Comparison of ENCODE assay signal across 12 cellular contexts in genomic region chr17:63844293-63844672, GRCh38. TPM values are rescaled to one million over a fixed set of nuclear protein-coding genes. Genes with fewer than 3 reads are reported as not detected.
DNase-seq lines count a peak whose midpoint lies in the region; ATAC-seq and TF ChIP-seq lines count a peak whose summit lies in the region.
"Had no signal": no experiment of that assay in that cellular context is flagged by ENCODE, and none has a peak within 500 bp of the region (broad histone marks: within the 10 kb centered on the region; RNA-seq: fewer than 3 reads in every experiment).

No MANE protein-coding gene starts in this region.

- peaks cover 9% of the 10 kb centered on the region; the same call in 1 of the 2 replicates for H4K20me1 ChIP-seq in Karpas-422 (ENCODE audit: insufficient read depth, low read depth, low read length)

- no peaks in the 10 kb centered on the region for H3K36me3 ChIP-seq in CD8-positive, alpha-beta T cell (ENCODE audit: insufficient read depth, low read length)
- H3K36me3 ChIP-seq in Karpas-422 (ENCODE audit: insufficient read depth, low read length) (no peaks in the 10 kb centered on the region), ascending aorta (no peaks in the 10 kb centered on the region)

- H3K27me3 Mint-ChIP-seq in CD8-positive, alpha-beta T cell (ENCODE audit: low read depth) = no peaks in the 10 kb centered on the region
- peaks cover 4% of the 10 kb centered on the region for H3K27me3 Mint-ChIP-seq in neural crest cell (ENCODE audit: low read depth)

- peaks cover 7% of the 10 kb centered on the region for H3K36me3 Mint-ChIP-seq in CD8-positive, alpha-beta T cell
- H3K36me3 Mint-ChIP-seq in neural crest cell (ENCODE audit: low read depth) = peaks cover 5% of the 10 kb centered on the region

- H3K79me2 ChIP-seq in Karpas-422 (ENCODE audit: low read length) = peaks cover 30% of the 10 kb centered on the region

- no peak for TF ChIP-seq CTCF in CD8-positive, alpha-beta T cell (IDR thresholded peaks at IDR 0.05)
- no peak for TF ChIP-seq CTCF in ascending aorta (IDR thresholded peaks at IDR 0.05)
- TF ChIP-seq CTCF in neural crest cell (conservative IDR thresholded peaks at IDR 0.05) = no peak

- H3K4me2 ChIP-seq in Karpas-422 (ENCODE audit: low read depth, low read length, poor library complexity, severe bottlenecking) = peak overlapping the region; percentile 57

- H3K27ac Mint-ChIP-seq in CD8-positive, alpha-beta T cell = peak overlapping the region; percentile 88
- no peak overlapping the region for H3K27ac Mint-ChIP-seq in neural crest cell (ENCODE audit: unreplicated experiment)

- H3K4me1 Mint-ChIP-seq in CD8-positive, alpha-beta T cell (ENCODE audit: low read depth) = peaks cover 35% of the 10 kb centered on the region
- H3K4me1 Mint-ChIP-seq in neural crest cell = peaks cover 37% of the 10 kb centered on the region

- POLR2A ChIA-PET in CD8-positive, alpha-beta T cell (lab: Charles Lee) = interaction anchor here (1.5 to 2.1 kb wide), 2 partner anchors 18 to 142 kb away, joined by 5 to 9 read pairs; partner anchors contain the start of genes FTSJ3 and PSMC5

- no peak for ATAC-seq in CD8-positive, alpha-beta T cell

- intact Hi-C loops in CD8-positive, alpha-beta T cell (cut with DNase I, micrococcal nuclease) = loop anchor here (5.0 to 10.0 kb wide), 2 partner anchors 181 to 222 kb away; partner anchors contain the start of genes ICAM2 (in 1 of the 2) and MAP3K3 (in 1 of the 2)
- intact Hi-C loops in ascending aorta (cut with DNase I) = no loop called here

- CTCF ChIA-PET in CD8-positive, alpha-beta T cell (lab: Charles Lee) = interaction anchor here (0.8 to 1.7 kb wide), 2 partner anchors 9 kb away, joined by 3 to 5 read pairs; no protein-coding TSS in a partner anchor

- H3K9ac ChIP-seq in Karpas-422 (ENCODE audit: low read length) = peak overlapping the region; percentile 81; the same call in 1 of the 2 replicates

- peak overlapping the region; percentile 46 for H3K4me3 Mint-ChIP-seq in CD8-positive, alpha-beta T cell
- peak overlapping the region; percentile 88 for H3K4me3 Mint-ChIP-seq in neural crest cell

- H3K27ac ChIP-seq in CD8-positive, alpha-beta T cell (ENCODE audit: low read depth, low read length) = no peak overlapping the region
- H3K27ac ChIP-seq in Karpas-422 (ENCODE audit: low read length) (no peak overlapping the region), ascending aorta (peak overlapping the region; percentile 89 to 97)

- DNase-seq in CD8-positive, alpha-beta T cell = no peak
- no peak for DNase-seq in Karpas-422
- DNase-seq in ascending aorta (ENCODE audit: low spot score in 2 of 2) = no peak
- DNase-seq in neural crest cell (ENCODE audit: low read depth, low spot score) = no peak
- DNase-seq in kidney tubule cell (ENCODE audit: low spot score) = no peak
- DNase-seq in stimulated activated CD4-positive, alpha-beta T cell treated with anti-CD3 and anti-CD28 coated beads, Interleukin-2, amount 100 ng/mL, for 24 hours = no peak
- no peak for DNase-seq in effector CD4-positive, alpha-beta T cell
- DNase-seq in NCI-H2196 treated with DMSO at 0.1 percent for 48 hours (lab: John Stamatoyannopoulos, UW; ENCODE audit: unreplicated experiment) = no peak
- DNase-seq: activated gamma-delta T cell, NCI-H1694 treated with DMSO at 0.1 percent for 48 hours had no signal

- no peak overlapping the region for H2AFZ ChIP-seq in Karpas-422 (ENCODE audit: low read length)

- no peaks in the 10 kb centered on the region for H3K9me3 Mint-ChIP-seq in CD8-positive, alpha-beta T cell
- peaks cover 7% of the 10 kb centered on the region for H3K9me3 Mint-ChIP-seq in neural crest cell

- peaks cover 39% of the 10 kb centered on the region for H3K4me1 ChIP-seq in CD8-positive, alpha-beta T cell (ENCODE audit: insufficient read depth, low read length)
- H3K4me1 ChIP-seq in Karpas-422 (ENCODE audit: low read length) (peaks cover 34% of the 10 kb centered on the region), ascending aorta (peaks cover 21 to 34% of the 10 kb centered on the region in 2 donors)

- no peak overlapping the region for H3K4me3 ChIP-seq in CD8-positive, alpha-beta T cell (ENCODE audit: low read depth, low read length)
- no peak overlapping the region for H3K4me3 ChIP-seq in Karpas-422 (ENCODE audit: low read length)
- no peak overlapping the region for H3K4me3 ChIP-seq in ascending aorta

- no peaks in the 10 kb centered on the region for H3K9me2 ChIP-seq in Karpas-422 (replicated peaks; ENCODE audit: insufficient read depth, low read length)

- no peaks in the 10 kb centered on the region for H3K9me3 ChIP-seq in CD8-positive, alpha-beta T cell (ENCODE audit: low read length)
- peaks cover 5% of the 10 kb centered on the region; the same call in 1 of the 2 replicates for H3K9me3 ChIP-seq in Karpas-422 (ENCODE audit: low read length)
- H3K9me3 ChIP-seq in ascending aorta = no peaks in the 10 kb centered on the region

- no peaks in the 10 kb centered on the region for H3K27me3 ChIP-seq in CD8-positive, alpha-beta T cell (ENCODE audit: insufficient read depth, low read length)
- H3K27me3 ChIP-seq in Karpas-422 (ENCODE audit: low read length) (no peaks in the 10 kb centered on the region), ascending aorta (no peaks in the 10 kb centered on the region)

RNA-seq across cellular contexts. Expression of gene SMARCD2, which starts 1.8 kb away (rescaled TPM):
- 100 to 1,000 TPM; 121 TPM for total RNA-seq in CD8-positive, alpha-beta T cell
- 103 and 143 TPM in 2 replicates for total RNA-seq in Karpas-422 (2014; rRNA removed; shearing (Covaris generic); ENCODE audit: low replicate concordance)
- total RNA-seq in ascending aorta (78.0 TPM), neural crest cell (43.0 and 45.5 TPM in 2 replicates)

RNA-seq across cellular contexts. Expression of gene FTSJ3, which starts 16.8 kb away (rescaled TPM):
- total RNA-seq in CD8-positive, alpha-beta T cell = 10 to 100 TPM; 60.0 to 70.3 TPM
- 30.7 and 39.5 TPM in 2 replicates for total RNA-seq in Karpas-422 (2014; rRNA removed; shearing (Covaris generic); ENCODE audit: low replicate concordance)
- total RNA-seq in ascending aorta (18.2 TPM), neural crest cell (57.4 and 59.9 TPM in 2 replicates)

RNA-seq across cellular contexts. Expression of gene PSMC5, which starts 17.1 kb away (rescaled TPM):
- 10 to 100 TPM; 88.5 to 90.3 TPM for total RNA-seq in CD8-positive, alpha-beta T cell
- total RNA-seq in Karpas-422 (2014; rRNA removed; shearing (Covaris generic); ENCODE audit: low replicate concordance) = 26.9 and 49.1 TPM in 2 replicates
- total RNA-seq in ascending aorta (83.7 TPM), neural crest cell (170 and 178 TPM in 2 replicates)

RNA-seq across cellular contexts. Expression of gene CSH2, which starts 29.2 kb away (rescaled TPM):
- total RNA-seq in CD8-positive, alpha-beta T cell = not detected
- not detected in 2 replicates for total RNA-seq in Karpas-422 (2014; rRNA removed; shearing (Covaris generic); ENCODE audit: low replicate concordance)
- total RNA-seq in ascending aorta (not detected), neural crest cell (not detected in 2 replicates)
- total RNA-seq: dermis microvascular lymphatic vessel endothelial cell, lower leg skin had no signal

RNA-seq across cellular contexts. Expression of gene GH2, which starts 37.5 kb away (rescaled TPM):
- total RNA-seq in CD8-positive, alpha-beta T cell = not detected
- total RNA-seq in Karpas-422 (2014; rRNA removed; shearing (Covaris generic); ENCODE audit: low replicate concordance) = not detected in 2 replicates
- total RNA-seq in ascending aorta = not detected
- total RNA-seq in neural crest cell = not detected in 2 replicates
- total RNA-seq: dermis microvascular lymphatic vessel endothelial cell, lower leg skin had no signal

Comparison
In these comparisons a context has a peak if more than half of its experiments do, and no peak if none do; other contexts are left out.
1. H3K27ac ChIP-seq: peak in ascending aorta (2 of 2); none in CD8-positive, alpha-beta T cell (single experiment) and Karpas-422 (single experiment).